Comparison of ENCODE assay signal across 9 cellular contexts in genomic region chr19:45973564-45974338, GRCh38. TPM values are rescaled to one million over a fixed set of nuclear protein-coding genes. Genes with fewer than 3 reads are reported as not detected.
DNase-seq lines count a peak whose midpoint lies in the region; ATAC-seq and TF ChIP-seq lines count a peak whose summit lies in the region.
"Had no signal": no experiment of that assay in that cellular context is flagged by ENCODE, and none has a peak within 500 bp of the region (broad histone marks: within the 10 kb centered on the region; RNA-seq: fewer than 3 reads in every experiment).

TSS of gene NOVA2 (minus strand) at chr19:45973865. CDS start at chr19:45973351, 514 bp downstream.

- peaks cover 25% of the 10 kb centered on the region for H3K27me3 ChIP-seq in BJ (ENCODE audit: control insufficient read depth, insufficient read depth, low read length)
- H3K27me3 ChIP-seq in Peyer's patch, result peaks cover 0 to 31% of the 10 kb centered on the region in 2 donors
- peaks cover 2% of the 10 kb centered on the region for H3K27me3 ChIP-seq in mammary epithelial cell (ENCODE audit: insufficient read depth, low read length)

- BruUV-seq in mammary epithelial cell (replicated peaks; lab: Mats Ljungman, UMichigan), result no TSS peak

- ATAC-seq in HG03439 (IDR thresholded peaks at IDR 0.05; ENCODE audit: unreplicated experiment), result no peak

- H3K4me1 ChIP-seq in Peyer's patch (peaks cover 0 to 6% (median 0%) of the 10 kb centered on the region in 4 donors), mammary epithelial cell (ENCODE audit: insufficient read depth, low read length) (peaks cover 3% of the 10 kb centered on the region)

- peak within 1 kb of the TSS; percentile 27 for H3K4me3 ChIP-seq in BJ (ENCODE audit: low read depth, low read length)
- peak within 1 kb of the TSS in 3 of 4 donors; percentile 20 to 43 (median 39) for H3K4me3 ChIP-seq in Peyer's patch
- no peak within 1 kb of the TSS for H3K4me3 ChIP-seq in mammary epithelial cell (replicated peaks in 1 of 3; ENCODE audit: insufficient read depth in 1 of 3, low read depth in 2 of 3, low read length in 3 of 3)

- in situ Hi-C loops in mammary epithelial cell (cut with MboI; ENCODE audit: low sequenced_read_pairs in 2 of 2), result no loop called here

- CTCF ChIA-PET in BJ (lab: Yijun Ruan, JAX), result interaction anchor here (1.0 kb wide), 1 partner anchor 13 kb away, joined by 3 read pairs; no protein-coding TSS in a partner anchor
- CTCF ChIA-PET in mammary epithelial cell (lab: Charles Lee; ENCODE audit: low non-redundant PET), result no interaction called here

- TF ChIP-seq CTCF in BJ (IDR thresholded peaks at IDR 0.05; ENCODE audit: insufficient read depth, low read depth, low read length), result no peak
- no peak for TF ChIP-seq CTCF in Peyer's patch (IDR thresholded peaks at IDR 0.05)
- no peak for TF ChIP-seq CTCF in mammary epithelial cell (conservative IDR thresholded peaks at IDR 0.05 in 1 of 2, IDR thresholded peaks at IDR 0.05 in 1 of 2; ENCODE audit: extremely low read depth in 1 of 2, insufficient read depth in 1 of 2, low read depth in 1 of 2, low read length in 2 of 2)

- H4K20me1 ChIP-seq in mammary epithelial cell (ENCODE audit: insufficient read depth, low read length), result no peaks in the 10 kb centered on the region

- POLR2A ChIA-PET in BJ (lab: Charles Lee), result no interaction called here

- WGBS in mammary epithelial cell (ENCODE audit: low coverage, missing lambda C conversion rate), result 30% methylated on average over 6 of the region's 56 CpGs

- H2AFZ ChIP-seq in mammary epithelial cell (ENCODE audit: low read depth, low read length), result no peak within 1 kb of the TSS

- TF ChIP-seq POLR2A in Peyer's patch (IDR thresholded peaks at IDR 0.05), result no peak

- H3K9ac ChIP-seq in mammary epithelial cell (ENCODE audit: insufficient read depth, low read length), result no peak within 1 kb of the TSS

- DNase-seq in BJ (ENCODE audit: low read depth), result no peak
- peak; percentile 13 for DNase-seq in HK-2 (ENCODE audit: unreplicated experiment)
- peak in 2 of 3 donors; percentile 62 to 63 for DNase-seq in Peyer's patch
- peak; percentile 47 for DNase-seq in mammary epithelial cell
- DNase-seq in iPS-NIHi7 (ENCODE audit: extremely low spot score), result peak; percentile 100
- DNase-seq in stimulated activated CD4-positive, alpha-beta T cell treated with anti-CD3 and anti-CD28 coated beads, Interleukin-12 subunit alpha, Interleukin-12 subunit beta, amount 100 ng/mL, for 48 hours (ENCODE audit: low read depth in 2 of 3, low spot score in 1 of 3), result peak; percentile 38 to 41 (median 38)
- DNase-seq in KG1 (lab: John Stamatoyannopoulos, UW), result no peak

- dilution Hi-C loops in mammary epithelial cell (cut with HindIII; ENCODE audit: low sequenced_read_pairs), result no loop called here

- peak within 1 kb of the TSS in 2 of 4 donors; percentile 28 to 30 for H3K27ac ChIP-seq in Peyer's patch
- no peak within 1 kb of the TSS for H3K27ac ChIP-seq in mammary epithelial cell (ENCODE audit: insufficient read depth, low read depth, low read length)
- H3K27ac ChIP-seq: epithelial cell of prostate had no signal

- no peaks in the 10 kb centered on the region for H3K79me2 ChIP-seq in mammary epithelial cell (ENCODE audit: insufficient read depth, low read length)

- H3K36me3 ChIP-seq in BJ (ENCODE audit: control insufficient read depth, insufficient read depth, low read length), result no peaks in the 10 kb centered on the region
- no peaks in the 10 kb centered on the region for H3K36me3 ChIP-seq in Peyer's patch
- no peaks in the 10 kb centered on the region for H3K36me3 ChIP-seq in mammary epithelial cell (ENCODE audit: insufficient read depth, low read length)

- intact Hi-C loops in mammary epithelial cell (cut with micrococcal nuclease), result no loop called here

- peak within 1 kb of the TSS; percentile 78 for H3K4me2 ChIP-seq in mammary epithelial cell (ENCODE audit: insufficient read depth, low read depth, low read length)

- H3K9me3 ChIP-seq in Peyer's patch (peaks cover 0 to 5% (median 0%) of the 10 kb centered on the region in 4 donors), mammary epithelial cell (replicated peaks; ENCODE audit: insufficient read depth, low read length) (no peaks in the 10 kb centered on the region)

RNA-seq across cellular contexts. Expression of gene NOVA2, which starts in this region (rescaled TPM):
- polyA plus RNA-seq in BJ (2011; rRNA removed) (0.01 TPM in 2 replicates), mammary epithelial cell (0.01 TPM)
- under 0.01 and 0.05 TPM in 2 replicates for polyA minus RNA-seq in BJ (2011; rRNA and poly(A)+ RNA removed)
- total RNA-seq in Peyer's patch (1 to 10 TPM in 2 of 4 donors, under 1 TPM in 2; 0.53 to 4.1 (median 1.5) TPM), mammary epithelial cell (not detected)
- not detected for polyA minus RNA-seq in mammary epithelial cell

Comparison
In these comparisons a context has a peak if more than half of its experiments do, and no peak if none do; other contexts are left out.
1. Peak in DNase-seq and H3K4me2 ChIP-seq in mammary epithelial cell; RNA of the gene not detected or under 1 TPM.
2. DNase-seq: peak in HK-2 (single experiment), Peyer's patch (2 of 3), iPS-NIHi7 (single experiment) and stimulated activated CD4-positive, alpha-beta T cell treated with anti-CD3 and anti-CD28 coated beads, Interleukin-12 subunit alpha, Interleukin-12 subunit beta, amount 100 ng/mL, for 48 hours (3 of 3); none in BJ (single experiment) and KG1 (single experiment).
3. H3K4me3 ChIP-seq: peak in BJ (single experiment) and Peyer's patch (3 of 4); none in mammary epithelial cell (0 of 3).